24 cellular contexts compared by ENCODE assay signal in the genomic region with DNA sequence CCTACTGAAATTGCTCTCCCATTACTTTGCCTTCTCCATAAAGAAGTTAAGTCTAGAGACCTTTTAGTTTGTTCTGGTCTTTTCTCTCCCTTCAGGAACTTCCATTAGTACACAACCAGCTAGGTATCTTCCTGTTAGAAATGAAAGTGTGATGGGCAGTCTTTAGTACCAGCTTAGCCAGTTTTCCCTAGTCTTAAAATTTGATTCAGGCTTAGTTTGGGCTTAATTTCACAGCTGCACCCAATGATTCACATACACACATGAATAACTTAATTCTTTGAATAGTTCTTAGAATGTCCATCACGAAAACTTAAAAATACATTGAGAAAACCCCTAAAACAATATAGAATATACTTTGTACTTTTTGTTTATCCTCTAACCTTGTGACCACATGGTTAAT. TPM values are rescaled to one million over a fixed set of nuclear protein-coding genes. Genes with fewer than 3 reads are reported as not detected.
"Had no signal": no experiment of that assay in that cellular context is flagged by ENCODE, and none has a peak within 500 bp of the region (broad histone marks: within the 10 kb centered on the region; RNA-seq: fewer than 3 reads in every experiment).

No MANE protein-coding gene starts in this region.

- H3K27me3 ChIP-seq: colonic mucosa, dorsolateral prefrontal cortex, esophagus muscularis mucosa, gastrocnemius medialis, gastroesophageal sphincter had no signal

- DNase-seq: colonic mucosa; cortex of kidney; dermis blood vessel endothelial cell; dorsolateral prefrontal cortex; effector CD4-positive, alpha-beta T cell; effector CD8-positive, alpha-beta T cell; effector memory CD4-positive, alpha-beta T cell; effector memory CD8-positive, alpha-beta T cell; endodermal cell; erythroblast; esophagus squamous epithelium; foreskin fibroblast; foreskin keratinocyte; foreskin melanocyte; gastrocnemius medialis; glutamatergic neuron; head of caudate nucleus; heart left ventricle; heart right ventricle had no signal

- H3K9me3 Mint-ChIP-seq: dendritic cell treated with granulocyte-macrophage colony-stimulating factor and Interleukin-4, amounts not matched to agents 40 ng/mL and 50 ng/mL, for 4 days; effector memory CD8-positive, alpha-beta T cell; endodermal cell had no signal

- ATAC-seq: effector memory CD8-positive, alpha-beta T cell; foreskin keratinocyte; gastrocnemius medialis; gastroesophageal sphincter; heart left ventricle; heart right ventricle had no signal

- H3K4me3 ChIP-seq: colonic mucosa, coronary artery, dorsolateral prefrontal cortex, esophagus muscularis mucosa, esophagus squamous epithelium, gastrocnemius medialis, gastroesophageal sphincter, heart left ventricle, heart right ventricle had no signal

- H3K9me3 ChIP-seq: colonic mucosa, esophagus muscularis mucosa, esophagus squamous epithelium, gastrocnemius medialis, gastroesophageal sphincter, heart left ventricle, heart right ventricle had no signal

- H3K4me1 ChIP-seq: colonic mucosa, foreskin keratinocyte had no signal

- H3K36me3 ChIP-seq: colonic mucosa, esophagus muscularis mucosa, esophagus squamous epithelium, gastrocnemius medialis, gastroesophageal sphincter, heart left ventricle, heart right ventricle had no signal

- H3K4me3 Mint-ChIP-seq: dendritic cell treated with granulocyte-macrophage colony-stimulating factor and Interleukin-4, amounts not matched to agents 40 ng/mL and 50 ng/mL, for 4 days; effector memory CD8-positive, alpha-beta T cell; endodermal cell had no signal

- H3K27ac Mint-ChIP-seq: dendritic cell treated with granulocyte-macrophage colony-stimulating factor and Interleukin-4, amounts not matched to agents 40 ng/mL and 50 ng/mL, for 4 days; effector memory CD8-positive, alpha-beta T cell; endodermal cell had no signal

- H3K27ac ChIP-seq: colonic mucosa, coronary artery, epithelial cell of prostate, esophagus muscularis mucosa, esophagus squamous epithelium, foreskin keratinocyte, gastrocnemius medialis, gastroesophageal sphincter, heart left ventricle, heart right ventricle had no signal

RNA-seq across cellular contexts. Expression of a gene that starts 2.4 kb away (rescaled TPM):
- total RNA-seq: foreskin keratinocyte had no signal
